24 cellular contexts compared by ENCODE assay signal in the genomic region with DNA sequence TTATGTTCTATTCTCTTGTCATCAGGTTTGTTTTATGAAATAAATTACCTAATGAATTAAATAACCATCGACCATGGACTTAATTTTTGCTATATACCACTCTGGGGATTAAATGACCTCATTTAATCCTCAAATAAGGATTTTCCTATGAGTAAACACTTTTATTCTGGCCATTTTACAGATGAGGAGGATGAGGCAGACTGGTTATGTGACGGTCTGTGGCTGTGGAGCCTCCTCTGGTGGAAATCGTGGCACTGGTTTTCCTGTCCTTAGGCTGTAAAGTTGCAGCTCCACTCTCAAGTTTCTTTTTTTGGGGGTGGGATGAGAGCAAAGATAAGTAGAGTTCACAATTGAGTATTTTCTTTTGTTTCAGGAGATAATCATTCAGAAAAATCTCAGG.
A peak's percentile ranks its signal among the peaks of the same experiment; 100 is the strongest.
DNase-seq lines count a peak whose midpoint lies in the region; ATAC-seq, FAIRE-seq and TF ChIP-seq lines count a peak whose summit lies in the region.
"Had no signal": no experiment of that assay in that cellular context is flagged by ENCODE, and none has a peak within 500 bp of the region (broad histone marks: within the 10 kb centered on the region; RNA-seq: fewer than 3 reads in every experiment).

No MANE protein-coding gene starts in this region.

- peaks cover 7% of the 10 kb centered on the region; the same call in 1 of the 2 replicates for H3K4me1 ChIP-seq in HepG2 (ENCODE audit: insufficient read depth, low read length)
- H3K4me1 ChIP-seq in right lobe of liver, result no peaks in the 10 kb centered on the region
- H3K4me1 ChIP-seq: SJSA1 had no signal

- H3K27ac Mint-ChIP-seq in activated CD8-positive, alpha-beta T cell treated with anti-CD3 and anti-CD28 coated beads, Interleukin-2, amount 10 ng/mL, durations not matched to agents 7 days and 5 days, result peak overlapping the region; percentile 82
- H3K27ac Mint-ChIP-seq in activated CD8-positive, alpha-beta T cell treated with anti-CD3 and anti-CD28 coated beads for 36 hours, result no peak overlapping the region
- H3K27ac Mint-ChIP-seq: IgD-negative memory B cell had no signal

- H3K9ac ChIP-seq in HepG2 (ENCODE audit: insufficient read depth, low read depth, low read length), result no peak overlapping the region
- H3K9ac ChIP-seq: BLaER1 treated with 17β-estradiol and CSF1 and Interleukin-3, amounts not matched to agents 10 nM and 100 nM had no signal

- no TSS peak for BruUV-seq in HepG2 (replicated peaks; lab: Mats Ljungman, UMichigan)

- no peaks in the 10 kb centered on the region for H3K27me3 ChIP-seq in HepG2 (ENCODE audit: control insufficient read depth in 1 of 2, insufficient read depth in 2 of 2, low read length in 2 of 2)
- H3K27me3 ChIP-seq in right lobe of liver, result no peaks in the 10 kb centered on the region
- H3K27me3 ChIP-seq: BLaER1 treated with 17β-estradiol and CSF1 and Interleukin-3, amounts not matched to agents 10 nM and 100 nM; SJSA1 had no signal

- no peaks in the 10 kb centered on the region for H3K79me2 ChIP-seq in HepG2 (ENCODE audit: insufficient read depth, low read length)

- no peak for FAIRE-seq in HepG2 (lab: Jason Lieb, UNC)
- FAIRE-seq: G401.6, GM18507 had no signal

- H3K27ac ChIP-seq in HepG2 (ENCODE audit: extremely low read length, insufficient read depth, low read length), result no peak overlapping the region
- no peak overlapping the region for H3K27ac ChIP-seq in right lobe of liver
- H3K27ac ChIP-seq: BLaER1 treated with 17β-estradiol and CSF1 and Interleukin-3, amounts not matched to agents 10 nM and 100 nM; SJSA1 had no signal

- DNase-seq in activated CD8-positive, alpha-beta T cell treated with anti-CD3 and anti-CD28 coated beads, Interleukin-2, amount 10 ng/mL, durations not matched to agents 7 days and 5 days, result no peak
- DNase-seq in activated CD8-positive, alpha-beta T cell treated with anti-CD3 and anti-CD28 coated beads for 36 hours, result no peak
- DNase-seq in HepG2 (ENCODE audit: low spot score) (no peak), right lobe of liver (no peak), fibroblast of the aortic adventitia (ENCODE audit: low read depth) (no peak), kidney tubule cell (ENCODE audit: low spot score) (no peak), GM13977 (ENCODE audit: low spot score) (no peak)
- DNase-seq: 8988T; Calu3; CD8-positive, alpha-beta T cell; GOT3; HCEC 1CT; Karpas-422; MV-4-11; NCI-H1694 treated with DMSO at 0.1 percent for 48 hours; NCI-H2081 treated with DMSO at 0.1 percent for 48 hours; NCI-H2171 treated with DMSO at 0.1 percent for 48 hours; NCI-H526 had no signal

- peaks cover 23% of the 10 kb centered on the region for H3K36me3 Mint-ChIP-seq in activated CD8-positive, alpha-beta T cell treated with anti-CD3 and anti-CD28 coated beads, Interleukin-2, amount 10 ng/mL, durations not matched to agents 7 days and 5 days (ENCODE audit: low read depth)
- H3K36me3 Mint-ChIP-seq in activated CD8-positive, alpha-beta T cell treated with anti-CD3 and anti-CD28 coated beads for 36 hours (ENCODE audit: low read depth), result no peaks in the 10 kb centered on the region
- H3K36me3 Mint-ChIP-seq: CD8-positive, alpha-beta T cell; IgD-negative memory B cell had no signal

- H3K36me3 ChIP-seq in HepG2 (replicated peaks in 1 of 2; ENCODE audit: control insufficient read depth in 1 of 2, insufficient read depth in 2 of 2, low read length in 2 of 2) (peaks cover 0 to 1% of the 10 kb centered on the region in 2 experiments; a peak in 1 of 5 replicates), right lobe of liver (no peaks in the 10 kb centered on the region)
- H3K36me3 ChIP-seq: BLaER1 treated with 17β-estradiol and CSF1 and Interleukin-3, amounts not matched to agents 10 nM and 100 nM; SJSA1 had no signal

- WGBS in HepG2 (ENCODE audit: low lambda C conversion rate), result 91% methylated on average over 3 of the region's 3 CpGs
- 75% methylated on average over 3 of the region's 3 CpGs for WGBS in right lobe of liver (ENCODE audit: insufficient coverage, low coverage, low lambda C conversion rate, missing lambda C conversion rate)

- CTCF ChIA-PET in activated CD8-positive, alpha-beta T cell treated with anti-CD3 and anti-CD28 coated beads, Interleukin-2, amount 10 ng/mL, durations not matched to agents 7 days and 5 days (lab: Charles Lee), result interaction anchor here (0.8 to 13.2 kb wide), 39 partner anchors 9 to 910 kb away, joined by 3 to 258 read pairs (median 5); no protein-coding TSS in a partner anchor
- CTCF ChIA-PET in activated CD8-positive, alpha-beta T cell treated with anti-CD3 and anti-CD28 coated beads for 36 hours (lab: Charles Lee), result interaction anchor here (0.7 to 7.8 kb wide), 35 partner anchors 8 to 910 kb away, joined by 3 to 75 read pairs (median 5); no protein-coding TSS in a partner anchor
- CTCF ChIA-PET in HepG2 (lab: Yijun Ruan, JAX; ENCODE audit: low intra/inter-chr PET ratio, low total read pairs), result interaction anchor here (1.0 to 2.2 kb wide), 4 partner anchors 95 to 137 kb away, joined by 4 to 11 read pairs (median 4); no protein-coding TSS in a partner anchor

- H3K27me3 Mint-ChIP-seq in activated CD8-positive, alpha-beta T cell treated with anti-CD3 and anti-CD28 coated beads, Interleukin-2, amount 10 ng/mL, durations not matched to agents 7 days and 5 days (ENCODE audit: low read depth), result no peaks in the 10 kb centered on the region
- H3K27me3 Mint-ChIP-seq in activated CD8-positive, alpha-beta T cell treated with anti-CD3 and anti-CD28 coated beads for 36 hours, result no peaks in the 10 kb centered on the region

- no peak for TF ChIP-seq RAD21 in HepG2 (CRISPR knock-in tag; IDR thresholded peaks at IDR 0.05)

- H3K9me3 ChIP-seq in HepG2 (ENCODE audit: low read length) (no peaks in the 10 kb centered on the region), right lobe of liver (no peaks in the 10 kb centered on the region)
- H3K9me3 ChIP-seq: BLaER1 treated with 17β-estradiol and CSF1 and Interleukin-3, amounts not matched to agents 10 nM and 100 nM; SJSA1 had no signal

- no peak overlapping the region for H3K4me3 Mint-ChIP-seq in activated CD8-positive, alpha-beta T cell treated with anti-CD3 and anti-CD28 coated beads, Interleukin-2, amount 10 ng/mL, durations not matched to agents 7 days and 5 days
- no peak overlapping the region for H3K4me3 Mint-ChIP-seq in activated CD8-positive, alpha-beta T cell treated with anti-CD3 and anti-CD28 coated beads for 36 hours

- no peak for ATAC-seq in activated CD8-positive, alpha-beta T cell treated with anti-CD3 and anti-CD28 coated beads, Interleukin-2, amount 10 ng/mL, durations not matched to agents 7 days and 5 days
- ATAC-seq in activated CD8-positive, alpha-beta T cell treated with anti-CD3 and anti-CD28 coated beads for 36 hours, result no peak
- ATAC-seq in HepG2 (no peak), right lobe of liver (no peak), HG02623 (IDR thresholded peaks at IDR 0.05; ENCODE audit: unreplicated experiment) (no peak)
- ATAC-seq: CD8-positive, alpha-beta T cell had no signal

- H3K4me1 Mint-ChIP-seq in activated CD8-positive, alpha-beta T cell treated with anti-CD3 and anti-CD28 coated beads, Interleukin-2, amount 10 ng/mL, durations not matched to agents 7 days and 5 days (ENCODE audit: low read depth), result peaks cover 55% of the 10 kb centered on the region
- peaks cover 48% of the 10 kb centered on the region for H3K4me1 Mint-ChIP-seq in activated CD8-positive, alpha-beta T cell treated with anti-CD3 and anti-CD28 coated beads for 36 hours (ENCODE audit: low read depth)

- intact Hi-C loops in activated CD8-positive, alpha-beta T cell treated with anti-CD3 and anti-CD28 coated beads for 36 hours (cut with micrococcal nuclease), result loop anchor here (5.0 kb wide), 1 partner anchor 96 kb away; no protein-coding TSS in a partner anchor
- intact Hi-C loops in HepG2 (cut with micrococcal nuclease; ENCODE audit: unreplicated experiment), result loop anchor here (1.0 kb wide), 2 partner anchors 96 to 135 kb away; no protein-coding TSS in a partner anchor
- intact Hi-C loops in right lobe of liver (cut with DNase I), result loop anchor here in 1 of 2 donors (10.0 kb wide), 1 partner anchor 146 kb away; no protein-coding TSS in a partner anchor

- H3K4me2 ChIP-seq in HepG2 (ENCODE audit: low read depth, low read length), result no peak overlapping the region

- H4K20me1 ChIP-seq in HepG2 (ENCODE audit: insufficient read depth, low read length), result no peaks in the 10 kb centered on the region
- H4K20me1 ChIP-seq: BLaER1 treated with 17β-estradiol and CSF1 and Interleukin-3, amounts not matched to agents 10 nM and 100 nM had no signal

- TF ChIP-seq POLR2A in HepG2 (IDR thresholded peaks at IDR 0.05; ENCODE audit: insufficient read depth in 1 of 2, low read depth in 2 of 2, low read length in 2 of 2) (no peak), right lobe of liver (IDR thresholded peaks at IDR 0.05) (no peak)

- in situ Hi-C loops in HepG2 (cut with HindIII; ENCODE audit: extremely low pct_ligation_motif_present, low pct_unique_long_range_greater_than_20kb), result no loop called here
- in situ Hi-C loops in GM13977 (cut with MboI; ENCODE audit: low pct_unique_long_range_greater_than_20kb, low sequenced_read_pairs, unreplicated experiment), result loop anchor here (25.0 kb wide), 1 partner anchor 124 kb away; no protein-coding TSS in a partner anchor

- H3K9me3 Mint-ChIP-seq in activated CD8-positive, alpha-beta T cell treated with anti-CD3 and anti-CD28 coated beads, Interleukin-2, amount 10 ng/mL, durations not matched to agents 7 days and 5 days (ENCODE audit: insufficient read depth), result no peaks in the 10 kb centered on the region
- H3K9me3 Mint-ChIP-seq in activated CD8-positive, alpha-beta T cell treated with anti-CD3 and anti-CD28 coated beads for 36 hours, result no peaks in the 10 kb centered on the region
- H3K9me3 Mint-ChIP-seq: CD8-positive, alpha-beta T cell; IgD-negative memory B cell had no signal

- H2AFZ ChIP-seq in HepG2 (ENCODE audit: low read length), result no peak overlapping the region

- POLR2A ChIA-PET in activated CD8-positive, alpha-beta T cell treated with anti-CD3 and anti-CD28 coated beads, Interleukin-2, amount 10 ng/mL, durations not matched to agents 7 days and 5 days (lab: Charles Lee), result interaction anchor here (0.6 to 1.1 kb wide), 3 partner anchors 17 to 93 kb away, joined by 3 to 4 read pairs (median 3); no protein-coding TSS in a partner anchor
- POLR2A ChIA-PET in activated CD8-positive, alpha-beta T cell treated with anti-CD3 and anti-CD28 coated beads for 36 hours (lab: Charles Lee), result no interaction called here
- POLR2A ChIA-PET in HepG2 (lab: Yijun Ruan, JAX), result no interaction called here

- no peak for TF ChIP-seq CTCF in activated CD8-positive, alpha-beta T cell treated with anti-CD3 and anti-CD28 coated beads for 36 hours (IDR thresholded peaks at IDR 0.05)
- no peak for TF ChIP-seq CTCF in HepG2 (CRISPR knock-in tag; IDR thresholded peaks at IDR 0.05)
- no peak for TF ChIP-seq CTCF in right lobe of liver (IDR thresholded peaks at IDR 0.05)
- TF ChIP-seq CTCF in fibroblast of the aortic adventitia (IDR thresholded peaks at IDR 0.05; ENCODE audit: insufficient read depth, low read length), result peak; percentile 7
- TF ChIP-seq CTCF in GM13977 (IDR thresholded peaks at IDR 0.05; ENCODE audit: extremely low read depth, insufficient read depth, missing control alignments), result no peak

- H3K4me3 ChIP-seq in HepG2 (replicated peaks in 1 of 3; ENCODE audit: insufficient read depth in 1 of 3, low read depth in 2 of 3, low read length in 3 of 3) (no peak overlapping the region), right lobe of liver (no peak overlapping the region), fibroblast of the aortic adventitia (ENCODE audit: low read depth, low read length) (no peak overlapping the region)
- H3K4me3 ChIP-seq: BLaER1 treated with 17β-estradiol and CSF1 and Interleukin-3, amounts not matched to agents 10 nM and 100 nM; SJSA1 had no signal

- TF ChIP-seq EP300 in HepG2 (IDR thresholded peaks at IDR 0.05; ENCODE audit: low read depth in 2 of 2, low read length in 2 of 2) (no peak), HepG2 (CRISPR knock-in tag; IDR thresholded peaks at IDR 0.05; ENCODE audit: borderline replicate concordance) (no peak)
